In the genomic region with DNA sequence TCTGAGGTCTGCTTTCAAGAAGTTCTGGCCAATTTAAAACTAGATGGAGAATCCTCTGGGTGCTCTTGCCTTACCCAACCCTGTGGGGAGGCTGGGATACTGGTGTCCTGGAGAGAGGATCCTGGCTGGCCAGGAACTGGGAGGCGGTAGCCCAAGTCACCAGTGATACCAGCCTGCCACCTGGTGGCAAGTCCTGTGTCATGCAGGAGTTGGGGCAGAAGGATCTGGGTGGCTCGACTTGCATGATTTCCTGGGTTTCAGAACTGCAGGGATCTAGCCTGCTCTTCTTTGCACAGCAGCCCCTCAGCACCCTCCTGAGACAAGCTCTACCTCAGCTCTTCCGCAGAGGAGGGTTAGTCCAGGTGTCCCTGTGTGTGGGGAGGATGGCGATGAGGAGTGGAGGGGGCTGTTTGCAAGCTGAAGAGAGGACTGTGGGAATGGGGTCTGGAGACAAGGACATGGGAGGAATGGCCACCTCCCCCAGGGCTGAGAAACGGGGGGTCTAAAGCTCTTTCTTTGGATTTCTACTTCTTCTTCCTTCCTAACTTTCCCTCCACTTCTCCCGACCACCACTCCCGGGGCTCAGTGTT, we compare ENCODE assay signal across 9 cellular contexts. TPM values are rescaled to one million over a fixed set of nuclear protein-coding genes. Genes with fewer than 3 reads are reported as not detected.
DNase-seq lines count a peak whose midpoint lies in the region; ATAC-seq and TF ChIP-seq lines count a peak whose summit lies in the region.
"Had no signal": no experiment of that assay in that cellular context is flagged by ENCODE, and none has a peak within 500 bp of the region (broad histone marks: within the 10 kb centered on the region; RNA-seq: fewer than 3 reads in every experiment).

No MANE protein-coding gene starts in this region.

- no peaks in the 10 kb centered on the region for H3K9me3 Mint-ChIP-seq in CD8-positive, alpha-beta memory T cell
- H3K9me3 Mint-ChIP-seq in naive B cell: peaks cover 0 to 5% (median 2%) of the 10 kb centered on the region in 7 donors

- peaks cover 10% of the 10 kb centered on the region for H3K27me3 ChIP-seq in CD8-positive, alpha-beta memory T cell (ENCODE audit: insufficient read depth, low read length, poor library complexity, severe bottlenecking)

- H3K36me3 Mint-ChIP-seq in CD8-positive, alpha-beta memory T cell: no peaks in the 10 kb centered on the region
- H3K36me3 Mint-ChIP-seq in naive B cell: peaks cover 0 to 5% of the 10 kb centered on the region in 2 donors

- no peak for TF ChIP-seq POLR2A in erythroblast (IDR thresholded peaks at IDR 0.05; ENCODE audit: low read length)

- POLR2A ChIA-PET in CD8-positive, alpha-beta memory T cell (lab: Charles Lee): no interaction called here

- H3K36me3 ChIP-seq in CD8-positive, alpha-beta memory T cell (ENCODE audit: insufficient read depth, low read length): no peaks in the 10 kb centered on the region

- CTCF ChIA-PET in CD8-positive, alpha-beta memory T cell (lab: Charles Lee): interaction anchor here (0.7 to 15.5 kb wide), 9 partner anchors 9 to 438 kb away, joined by 3 to 269 read pairs (median 3); a partner anchor contains a TSS

- no peak overlapping the region for H3K4me3 ChIP-seq in CD8-positive, alpha-beta memory T cell (ENCODE audit: low read length)

- no peaks in the 10 kb centered on the region for H3K4me1 ChIP-seq in CD8-positive, alpha-beta memory T cell (ENCODE audit: insufficient read depth, low read length)

- DNase-seq in CD8-positive, alpha-beta memory T cell: peak in 4 of 5 donors; percentile 18 to 62 (median 28)
- peak; percentile 31 for DNase-seq in HCEC 1CT
- DNase-seq in NCI-H748 treated with DMSO at 0.1 percent for 48 hours (lab: John Stamatoyannopoulos, UW): peak; percentile 63
- DNase-seq in activated CD8-positive, alpha-beta memory T cell treated with anti-CD3 and anti-CD28 coated beads, Interleukin-2, amount 50 U/mL, for 48 hours: peak; percentile 79
- peak; percentile 47 to 72 for DNase-seq in erythroblast (lab: John Stamatoyannopoulos, UW)
- peak; percentile 45 for DNase-seq in naive B cell
- peak; percentile 75 for DNase-seq in stimulated activated naive CD8-positive, alpha-beta T cell treated with anti-CD3 and anti-CD28 coated beads, Interleukin-15, Interleukin-2, amounts not matched to agents 100 U/mL and 50 U/mL, for 24 hours

- H3K4me3 Mint-ChIP-seq in CD8-positive, alpha-beta memory T cell: no peak overlapping the region
- no peak overlapping the region for H3K4me3 Mint-ChIP-seq in naive B cell

- peak; percentile 34 to 52 for ATAC-seq in naive B cell (ENCODE audit: low read depth in 2 of 2)
- ATAC-seq in stimulated activated naive CD8-positive, alpha-beta T cell treated with anti-CD3 and anti-CD28 coated beads, Interleukin-15, Interleukin-2, amounts not matched to agents 100 U/mL and 50 U/mL, for 24 hours: no peak
- no peak for ATAC-seq in GM21447 (IDR thresholded peaks at IDR 0.05; ENCODE audit: unreplicated experiment)

- no peaks in the 10 kb centered on the region for H3K9me3 ChIP-seq in CD8-positive, alpha-beta memory T cell (ENCODE audit: low read length)

- H3K4me1 Mint-ChIP-seq in CD8-positive, alpha-beta memory T cell: peaks cover 0 to 13% (median 2%) of the 10 kb centered on the region in 3 donors
- H3K4me1 Mint-ChIP-seq in naive B cell: peaks cover 8 to 29% (median 18%) of the 10 kb centered on the region in 3 donors

- no peak overlapping the region for H3K27ac ChIP-seq in CD8-positive, alpha-beta memory T cell (ENCODE audit: low read depth, low read length)

- H3K27me3 Mint-ChIP-seq in CD8-positive, alpha-beta memory T cell: peaks cover 23 to 34% of the 10 kb centered on the region in 2 donors
- peaks cover 26 to 64% (median 33%) of the 10 kb centered on the region in 3 donors for H3K27me3 Mint-ChIP-seq in naive B cell

- H3K27ac Mint-ChIP-seq in CD8-positive, alpha-beta memory T cell: no peak overlapping the region
- peak overlapping the region in 2 of 6 donors; percentile 31 to 65 for H3K27ac Mint-ChIP-seq in naive B cell

RNA-seq across cellular contexts. Expression of a gene that starts 4.2 kb away (rescaled TPM):
- total RNA-seq in CD8-positive, alpha-beta memory T cell: not detected
- not detected for polyA plus RNA-seq in CD8-positive, alpha-beta memory T cell
- not detected for polyA plus RNA-seq in naive B cell (ENCODE audit: low read depth in 6 of 6)
- total RNA-seq: T-helper 2 cell treated with Interferon-gamma antibody and Interleukin-4, amounts not matched to agents 100 ng/mL and 5 ng/mL, for 36 hours had no signal

RNA-seq across cellular contexts. Expression of a gene that starts 12.5 kb away (rescaled TPM):
- not detected for total RNA-seq in CD8-positive, alpha-beta memory T cell
- polyA plus RNA-seq in CD8-positive, alpha-beta memory T cell: not detected
- not detected for polyA plus RNA-seq in naive B cell (ENCODE audit: low read depth in 6 of 6)
- total RNA-seq: T-helper 2 cell treated with Interferon-gamma antibody and Interleukin-4, amounts not matched to agents 100 ng/mL and 5 ng/mL, for 36 hours had no signal

Comparison
In these comparisons a context has a peak if more than half of its experiments do, and no peak if none do; other contexts are left out.
1. DNase-seq: peak in every context shown above with its lines; median percentile 79 in activated CD8-positive, alpha-beta memory T cell treated with anti-CD3 and anti-CD28 coated beads, Interleukin-2, amount 50 U/mL, for 48 hours; 75 in stimulated activated naive CD8-positive, alpha-beta T cell treated with anti-CD3 and anti-CD28 coated beads, Interleukin-15, Interleukin-2, amounts not matched to agents 100 U/mL and 50 U/mL, for 24 hours; 63 in NCI-H748 treated with DMSO at 0.1 percent for 48 hours; 60 in erythroblast; 45 in naive B cell; 31 in HCEC 1CT; 28 in CD8-positive, alpha-beta memory T cell.
2. ATAC-seq: peak in naive B cell (2 of 2); none in stimulated activated naive CD8-positive, alpha-beta T cell treated with anti-CD3 and anti-CD28 coated beads, Interleukin-15, Interleukin-2, amounts not matched to agents 100 U/mL and 50 U/mL, for 24 hours (single experiment) and GM21447 (single experiment).